In the genomic region with DNA sequence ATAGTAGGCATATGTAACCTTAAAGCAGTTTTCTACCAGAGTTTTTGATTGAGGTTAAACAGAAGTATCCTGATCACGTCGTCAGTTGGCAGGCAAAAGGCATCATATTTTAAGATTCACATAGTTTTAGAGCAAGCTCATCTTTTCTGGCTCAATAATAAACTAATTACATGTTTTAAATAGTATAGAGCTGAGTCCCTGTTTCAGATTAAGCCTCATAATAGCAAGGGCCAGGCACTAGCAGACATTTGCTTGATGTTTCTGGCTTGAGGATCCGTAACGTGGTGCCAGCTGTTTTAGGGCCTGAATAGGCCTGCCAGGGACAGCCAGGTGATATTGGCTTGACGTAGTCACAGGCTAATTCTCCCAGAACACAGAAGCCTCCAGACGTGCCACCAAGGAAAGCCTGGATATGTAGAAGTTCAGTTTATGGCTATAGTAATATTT, we compare ENCODE assay signal across 10 cellular contexts.
DNase-seq lines count a peak whose midpoint lies in the region; ATAC-seq and TF ChIP-seq lines count a peak whose summit lies in the region.
"Had no signal": no experiment of that assay in that cellular context is flagged by ENCODE, and none has a peak within 500 bp of the region (broad histone marks: within the 10 kb centered on the region; RNA-seq: fewer than 3 reads in every experiment).

No MANE protein-coding gene starts in this region.

- CTCF ChIA-PET in activated CD4-positive, alpha-beta memory T cell treated with anti-CD3 and anti-CD28 coated beads for 36 hours (lab: Charles Lee) = interaction anchor here (1.0 to 1.1 kb wide), 2 partner anchors 19 to 63 kb away, joined by 3 read pairs; no protein-coding TSS in a partner anchor

- no peak overlapping the region for H3K27ac Mint-ChIP-seq in activated CD4-positive, alpha-beta memory T cell treated with anti-CD3 and anti-CD28 coated beads for 36 hours

- peak; percentile 84 for DNase-seq in GM04504 (ENCODE audit: low read depth)
- DNase-seq in ascending aorta (ENCODE audit: low spot score in 2 of 2) = peak; percentile 38 to 92
- DNase-seq in left ventricle myocardium inferior = peak; percentile 36
- DNase-seq in skeletal muscle cell (ENCODE audit: low read depth) = peak; percentile 83
- DNase-seq in posterior vena cava (ENCODE audit: low spot score) = no peak
- no peak for DNase-seq in activated CD4-positive, alpha-beta memory T cell treated with anti-CD3 and anti-CD28 coated beads for 36 hours
- no peak for DNase-seq in foreskin melanocyte
- DNase-seq: NCI-H1092, SW 1271 had no signal

- H3K4me3 ChIP-seq in ascending aorta (no peak overlapping the region), left ventricle myocardium inferior (no peak overlapping the region), skeletal muscle cell (ENCODE audit: low read depth, low read length) (no peak overlapping the region)

- no peak overlapping the region for H3K4me3 Mint-ChIP-seq in activated CD4-positive, alpha-beta memory T cell treated with anti-CD3 and anti-CD28 coated beads for 36 hours

- H3K4me1 Mint-ChIP-seq in activated CD4-positive, alpha-beta memory T cell treated with anti-CD3 and anti-CD28 coated beads for 36 hours (ENCODE audit: low read depth) = peaks cover 28% of the 10 kb centered on the region

- H3K4me1 ChIP-seq in ascending aorta = peaks cover 28 to 79% of the 10 kb centered on the region in 2 donors
- peaks cover 100% of the 10 kb centered on the region for H3K4me1 ChIP-seq in left ventricle myocardium inferior

- H3K27me3 Mint-ChIP-seq in activated CD4-positive, alpha-beta memory T cell treated with anti-CD3 and anti-CD28 coated beads for 36 hours = no peaks in the 10 kb centered on the region

- intact Hi-C loops in ascending aorta (cut with DNase I) = loop anchor here (2.0 to 10.0 kb wide), 5 partner anchors 35 to 423 kb away; no protein-coding TSS in a partner anchor
- intact Hi-C loops in left ventricle myocardium inferior (cut with micrococcal nuclease) = loop anchor here (10.0 kb wide), 1 partner anchor 87 kb away; the partner anchor contains the start of gene FOXO3
- intact Hi-C loops in posterior vena cava (cut with DNase I) = loop anchor here in 1 of 2 donors (10.0 kb wide), 1 partner anchor 87 kb away; the partner anchor contains the start of gene FOXO3
- intact Hi-C loops in activated CD4-positive, alpha-beta memory T cell treated with anti-CD3 and anti-CD28 coated beads for 36 hours (cut with micrococcal nuclease) = no loop called here

- TF ChIP-seq CTCF in ascending aorta (IDR thresholded peaks at IDR 0.05) = no peak
- no peak for TF ChIP-seq CTCF in left ventricle myocardium inferior (IDR thresholded peaks at IDR 0.05; ENCODE audit: borderline replicate concordance)

- H3K27ac ChIP-seq in ascending aorta (peak overlapping the region; percentile 84 to 90), left ventricle myocardium inferior (replicated peaks) (peak overlapping the region; percentile 94)

- no peak for ATAC-seq in HG02973 (IDR thresholded peaks at IDR 0.05; ENCODE audit: unreplicated experiment)

- peaks cover 0 to 12% of the 10 kb centered on the region in 2 donors for H3K36me3 ChIP-seq in ascending aorta
- H3K36me3 ChIP-seq in left ventricle myocardium inferior = no peaks in the 10 kb centered on the region

- POLR2A ChIA-PET in activated CD4-positive, alpha-beta memory T cell treated with anti-CD3 and anti-CD28 coated beads for 36 hours (lab: Charles Lee) = no interaction called here

- no peaks in the 10 kb centered on the region for H3K9me3 Mint-ChIP-seq in activated CD4-positive, alpha-beta memory T cell treated with anti-CD3 and anti-CD28 coated beads for 36 hours

- peaks cover 2% of the 10 kb centered on the region for H3K36me3 Mint-ChIP-seq in activated CD4-positive, alpha-beta memory T cell treated with anti-CD3 and anti-CD28 coated beads for 36 hours

- no peaks in the 10 kb centered on the region for H3K9me3 ChIP-seq in ascending aorta
- no peaks in the 10 kb centered on the region for H3K9me3 ChIP-seq in left ventricle myocardium inferior (replicated peaks)

- H3K27me3 ChIP-seq in ascending aorta = no peaks in the 10 kb centered on the region
- no peaks in the 10 kb centered on the region for H3K27me3 ChIP-seq in left ventricle myocardium inferior (ENCODE audit: low read depth)

Comparison
In these comparisons a context has a peak if more than half of its experiments do, and no peak if none do; other contexts are left out.
1. DNase-seq: peak in GM04504 (single experiment), ascending aorta (2 of 2), left ventricle myocardium inferior (single experiment) and skeletal muscle cell (single experiment); none in posterior vena cava (single experiment), activated CD4-positive, alpha-beta memory T cell treated with anti-CD3 and anti-CD28 coated beads for 36 hours (single experiment) and foreskin melanocyte (single experiment).